ENCODE assay signal across 1 cellular context in the genomic region with DNA sequence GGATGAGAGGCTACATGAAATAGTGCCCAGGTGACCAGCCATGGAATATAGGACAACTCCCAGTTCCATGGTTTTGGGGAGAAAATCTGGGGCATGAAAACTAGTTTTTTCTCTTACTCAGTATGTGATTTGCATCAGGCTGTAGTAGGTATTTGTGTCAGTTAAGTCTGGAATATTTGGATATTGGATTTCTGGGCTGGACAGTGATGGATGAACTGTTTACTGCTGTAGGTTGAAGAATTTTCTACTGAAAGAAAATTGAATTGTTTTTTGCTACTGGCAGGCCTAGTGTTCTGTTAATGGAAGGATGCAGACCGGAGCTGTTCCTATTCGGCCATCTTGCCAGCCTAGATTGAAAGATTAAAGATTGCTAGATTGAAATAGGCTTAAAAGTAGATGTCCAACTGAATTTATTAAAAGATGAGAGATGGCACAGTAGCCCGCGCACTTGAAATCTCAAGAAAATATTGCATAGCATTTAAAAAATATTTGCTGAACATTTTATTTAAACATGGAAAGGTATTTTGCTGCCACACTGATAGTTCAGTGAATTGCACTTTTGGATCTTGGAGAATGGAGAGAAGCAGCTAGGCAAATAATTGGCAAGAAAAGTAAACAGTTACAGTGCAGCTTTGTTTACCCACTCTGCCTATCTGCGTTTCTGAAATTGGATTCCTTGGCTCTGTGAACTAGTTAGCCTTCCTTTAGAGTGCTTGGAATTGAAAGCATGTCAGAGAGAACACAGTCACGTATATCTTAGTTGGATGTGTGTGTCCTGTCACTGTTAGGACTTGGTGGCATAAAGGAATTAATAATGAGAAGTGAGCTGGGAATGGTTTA.
TF ChIP-seq lines count a peak whose summit lies in the region.

No MANE protein-coding gene starts in this region.

TF ChIP-seq in HepG2, 621 proteins besides CTCF, POLR2A, EP300 and RAD21 (continued from another document and continues in another):
- TF ChIP-seq, protein P1, sequence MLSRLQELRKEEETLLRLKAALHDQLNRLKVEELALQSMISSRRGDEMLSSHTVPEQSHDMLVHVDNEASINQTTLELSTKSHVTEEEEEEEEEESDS (CRISPR knock-in tag; IDR thresholded peaks at IDR 0.05; ENCODE audit: borderline replicate concordance): peak; percentile 83; the same call in 1 of the 2 replicates
- peak; percentile 90 for TF ChIP-seq MED1 (CRISPR knock-in tag; IDR thresholded peaks at IDR 0.05)
- TF ChIP-seq, protein P2, sequence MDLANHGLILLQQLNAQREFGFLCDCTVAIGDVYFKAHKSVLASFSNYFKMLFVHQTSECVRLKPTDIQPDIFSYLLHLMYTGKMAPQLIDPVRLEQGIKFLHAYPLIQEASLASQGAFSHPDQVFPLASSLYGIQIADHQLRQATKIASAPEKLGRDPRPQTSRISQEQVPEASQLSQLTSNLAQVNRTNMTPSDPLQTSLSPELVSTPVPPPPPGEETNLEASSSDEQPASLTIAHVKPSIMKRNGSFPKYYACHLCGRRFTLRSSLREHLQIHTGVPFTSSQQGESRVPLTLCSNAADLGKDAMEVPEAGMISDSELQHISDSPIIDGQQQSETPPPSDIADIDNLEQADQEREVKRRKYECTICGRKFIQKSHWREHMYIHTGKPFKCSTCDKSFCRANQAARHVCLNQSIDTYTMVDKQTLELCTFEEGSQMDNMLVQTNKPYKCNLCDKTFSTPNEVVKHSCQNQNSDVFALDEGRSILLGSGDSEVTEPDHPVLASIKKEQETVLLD (CRISPR knock-in tag; IDR thresholded peaks at IDR 0.05; ENCODE audit: low read depth): no peak
- peak; percentile 34; the same call in 1 of the 2 replicates for TF ChIP-seq SMC3 (IDR thresholded peaks at IDR 0.05; ENCODE audit: low read length)
- peak; percentile 96 for TF ChIP-seq KDM6A (CRISPR knock-in tag; IDR thresholded peaks at IDR 0.05; ENCODE audit: low read depth)
- TF ChIP-seq, protein P3, sequence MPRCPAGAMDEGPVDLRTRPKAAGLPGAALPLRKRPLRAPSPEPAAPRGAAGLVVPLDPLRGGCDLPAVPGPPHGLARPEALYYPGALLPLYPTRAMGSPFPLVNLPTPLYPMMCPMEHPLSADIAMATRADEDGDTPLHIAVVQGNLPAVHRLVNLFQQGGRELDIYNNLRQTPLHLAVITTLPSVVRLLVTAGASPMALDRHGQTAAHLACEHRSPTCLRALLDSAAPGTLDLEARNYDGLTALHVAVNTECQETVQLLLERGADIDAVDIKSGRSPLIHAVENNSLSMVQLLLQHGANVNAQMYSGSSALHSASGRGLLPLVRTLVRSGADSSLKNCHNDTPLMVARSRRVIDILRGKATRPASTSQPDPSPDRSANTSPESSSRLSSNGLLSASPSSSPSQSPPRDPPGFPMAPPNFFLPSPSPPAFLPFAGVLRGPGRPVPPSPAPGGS (CRISPR knock-in tag; IDR thresholded peaks at IDR 0.05): no peak
- peak; percentile 81; the same call in 1 of the 2 replicates for TF ChIP-seq GATA4 (IDR thresholded peaks at IDR 0.05; ENCODE audit: borderline replicate concordance, low read depth)
- no peak for TF ChIP-seq SYNCRIP (IDR thresholded peaks at IDR 0.05; ENCODE audit: insufficient read depth, low read depth, low read length)
- no peak for TF ChIP-seq RBM39 (IDR thresholded peaks at IDR 0.05; ENCODE audit: low read depth, low read length, poor library complexity, severe bottlenecking)
- TF ChIP-seq, protein P4, sequence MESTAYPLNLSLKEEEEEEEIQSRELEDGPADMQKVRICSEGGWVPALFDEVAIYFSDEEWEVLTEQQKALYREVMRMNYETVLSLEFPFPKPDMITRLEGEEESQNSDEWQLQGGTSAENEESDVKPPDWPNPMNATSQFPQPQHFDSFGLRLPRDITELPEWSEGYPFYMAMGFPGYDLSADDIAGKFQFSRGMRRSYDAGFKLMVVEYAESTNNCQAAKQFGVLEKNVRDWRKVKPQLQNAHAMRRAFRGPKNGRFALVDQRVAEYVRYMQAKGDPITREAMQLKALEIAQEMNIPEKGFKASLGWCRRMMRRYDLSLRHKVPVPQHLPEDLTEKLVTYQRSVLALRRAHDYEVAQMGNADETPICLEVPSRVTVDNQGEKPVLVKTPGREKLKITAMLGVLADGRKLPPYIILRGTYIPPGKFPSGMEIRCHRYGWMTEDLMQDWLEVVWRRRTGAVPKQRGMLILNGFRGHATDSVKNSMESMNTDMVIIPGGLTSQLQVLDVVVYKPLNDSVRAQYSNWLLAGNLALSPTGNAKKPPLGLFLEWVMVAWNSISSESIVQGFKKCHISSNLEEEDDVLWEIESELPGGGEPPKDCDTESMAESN (CRISPR knock-in tag; conservative IDR thresholded peaks at IDR 0.05): peak; percentile 68; the same call in 1 of the 2 replicates
- TF ChIP-seq, protein P5, sequence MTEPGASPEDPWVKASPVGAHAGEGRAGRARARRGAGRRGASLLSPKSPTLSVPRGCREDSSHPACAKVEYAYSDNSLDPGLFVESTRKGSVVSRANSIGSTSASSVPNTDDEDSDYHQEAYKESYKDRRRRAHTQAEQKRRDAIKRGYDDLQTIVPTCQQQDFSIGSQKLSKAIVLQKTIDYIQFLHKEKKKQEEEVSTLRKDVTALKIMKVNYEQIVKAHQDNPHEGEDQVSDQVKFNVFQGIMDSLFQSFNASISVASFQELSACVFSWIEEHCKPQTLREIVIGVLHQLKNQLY (CRISPR knock-in tag; IDR thresholded peaks at IDR 0.05): peak; percentile 67; the same call in 1 of the 2 replicates
- peak; percentile 93; the same call in 1 of the 2 replicates for TF ChIP-seq SSRP1 (CRISPR knock-in tag; IDR thresholded peaks at IDR 0.05)
- no peak for TF ChIP-seq MTF1 (CRISPR knock-in tag; IDR thresholded peaks at IDR 0.05)
- no peak for TF ChIP-seq ZNF841 (CRISPR knock-in tag; IDR thresholded peaks at IDR 0.05; ENCODE audit: borderline replicate concordance)
- peak; percentile 98 for TF ChIP-seq DPF2 (CRISPR knock-in tag; IDR thresholded peaks at IDR 0.05; ENCODE audit: borderline replicate concordance, low read depth)
- peak; percentile 83 for TF ChIP-seq SMYD3 (CRISPR knock-in tag; IDR thresholded peaks at IDR 0.05)
- no peak for TF ChIP-seq SUZ12 (IDR thresholded peaks at IDR 0.05; ENCODE audit: low read depth, low read length)
- peak; percentile 84; the same call in 1 of the 2 replicates for TF ChIP-seq ZNF205 (CRISPR knock-in tag; IDR thresholded peaks at IDR 0.05)
- no peak for TF ChIP-seq BORCS8-MEF2B (CRISPR knock-in tag; IDR thresholded peaks at IDR 0.05)
- TF ChIP-seq ZNF260 (CRISPR knock-in tag; IDR thresholded peaks at IDR 0.05; ENCODE audit: borderline replicate concordance, low read depth): no peak
- TF ChIP-seq, protein P6, sequence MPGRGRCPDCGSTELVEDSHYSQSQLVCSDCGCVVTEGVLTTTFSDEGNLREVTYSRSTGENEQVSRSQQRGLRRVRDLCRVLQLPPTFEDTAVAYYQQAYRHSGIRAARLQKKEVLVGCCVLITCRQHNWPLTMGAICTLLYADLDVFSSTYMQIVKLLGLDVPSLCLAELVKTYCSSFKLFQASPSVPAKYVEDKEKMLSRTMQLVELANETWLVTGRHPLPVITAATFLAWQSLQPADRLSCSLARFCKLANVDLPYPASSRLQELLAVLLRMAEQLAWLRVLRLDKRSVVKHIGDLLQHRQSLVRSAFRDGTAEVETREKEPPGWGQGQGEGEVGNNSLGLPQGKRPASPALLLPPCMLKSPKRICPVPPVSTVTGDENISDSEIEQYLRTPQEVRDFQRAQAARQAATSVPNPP (CRISPR knock-in tag; IDR thresholded peaks at IDR 0.05): peak; percentile 86
- TF ChIP-seq BCL6 (CRISPR knock-in tag; IDR thresholded peaks at IDR 0.05): peak; percentile 88
- TF ChIP-seq SKI (IDR thresholded peaks at IDR 0.05; ENCODE audit: partially characterized antibody): peak; percentile 55
- peak; percentile 92; the same call in 1 of the 2 replicates for TF ChIP-seq PITX1 (CRISPR knock-in tag; IDR thresholded peaks at IDR 0.05)
- peak; percentile 53; the same call in 1 of the 2 replicates for TF ChIP-seq ZFP90 (CRISPR knock-in tag; IDR thresholded peaks at IDR 0.05; ENCODE audit: borderline replicate concordance)
- TF ChIP-seq, protein P7, sequence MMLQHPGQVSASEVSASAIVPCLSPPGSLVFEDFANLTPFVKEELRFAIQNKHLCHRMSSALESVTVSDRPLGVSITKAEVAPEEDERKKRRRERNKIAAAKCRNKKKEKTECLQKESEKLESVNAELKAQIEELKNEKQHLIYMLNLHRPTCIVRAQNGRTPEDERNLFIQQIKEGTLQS (CRISPR knock-in tag; IDR thresholded peaks at IDR 0.05): no peak; the same call in 1 of the 2 replicates
- TF ChIP-seq ZBTB42 (CRISPR knock-in tag; IDR thresholded peaks at IDR 0.05): no peak
- TF ChIP-seq ZFY (CRISPR knock-in tag; IDR thresholded peaks at IDR 0.05): peak; percentile 1; the same call in 1 of the 2 replicates
- TF ChIP-seq TSC22D2 (CRISPR knock-in tag; IDR thresholded peaks at IDR 0.05; ENCODE audit: borderline replicate concordance): peak; percentile 76; the same call in 1 of the 2 replicates
- TF ChIP-seq ZNF432 (CRISPR knock-in tag; IDR thresholded peaks at IDR 0.05; ENCODE audit: borderline replicate concordance): no peak
- TF ChIP-seq ZNF235 (CRISPR knock-in tag; IDR thresholded peaks at IDR 0.05; ENCODE audit: borderline replicate concordance): no peak
- TF ChIP-seq, protein P8, sequence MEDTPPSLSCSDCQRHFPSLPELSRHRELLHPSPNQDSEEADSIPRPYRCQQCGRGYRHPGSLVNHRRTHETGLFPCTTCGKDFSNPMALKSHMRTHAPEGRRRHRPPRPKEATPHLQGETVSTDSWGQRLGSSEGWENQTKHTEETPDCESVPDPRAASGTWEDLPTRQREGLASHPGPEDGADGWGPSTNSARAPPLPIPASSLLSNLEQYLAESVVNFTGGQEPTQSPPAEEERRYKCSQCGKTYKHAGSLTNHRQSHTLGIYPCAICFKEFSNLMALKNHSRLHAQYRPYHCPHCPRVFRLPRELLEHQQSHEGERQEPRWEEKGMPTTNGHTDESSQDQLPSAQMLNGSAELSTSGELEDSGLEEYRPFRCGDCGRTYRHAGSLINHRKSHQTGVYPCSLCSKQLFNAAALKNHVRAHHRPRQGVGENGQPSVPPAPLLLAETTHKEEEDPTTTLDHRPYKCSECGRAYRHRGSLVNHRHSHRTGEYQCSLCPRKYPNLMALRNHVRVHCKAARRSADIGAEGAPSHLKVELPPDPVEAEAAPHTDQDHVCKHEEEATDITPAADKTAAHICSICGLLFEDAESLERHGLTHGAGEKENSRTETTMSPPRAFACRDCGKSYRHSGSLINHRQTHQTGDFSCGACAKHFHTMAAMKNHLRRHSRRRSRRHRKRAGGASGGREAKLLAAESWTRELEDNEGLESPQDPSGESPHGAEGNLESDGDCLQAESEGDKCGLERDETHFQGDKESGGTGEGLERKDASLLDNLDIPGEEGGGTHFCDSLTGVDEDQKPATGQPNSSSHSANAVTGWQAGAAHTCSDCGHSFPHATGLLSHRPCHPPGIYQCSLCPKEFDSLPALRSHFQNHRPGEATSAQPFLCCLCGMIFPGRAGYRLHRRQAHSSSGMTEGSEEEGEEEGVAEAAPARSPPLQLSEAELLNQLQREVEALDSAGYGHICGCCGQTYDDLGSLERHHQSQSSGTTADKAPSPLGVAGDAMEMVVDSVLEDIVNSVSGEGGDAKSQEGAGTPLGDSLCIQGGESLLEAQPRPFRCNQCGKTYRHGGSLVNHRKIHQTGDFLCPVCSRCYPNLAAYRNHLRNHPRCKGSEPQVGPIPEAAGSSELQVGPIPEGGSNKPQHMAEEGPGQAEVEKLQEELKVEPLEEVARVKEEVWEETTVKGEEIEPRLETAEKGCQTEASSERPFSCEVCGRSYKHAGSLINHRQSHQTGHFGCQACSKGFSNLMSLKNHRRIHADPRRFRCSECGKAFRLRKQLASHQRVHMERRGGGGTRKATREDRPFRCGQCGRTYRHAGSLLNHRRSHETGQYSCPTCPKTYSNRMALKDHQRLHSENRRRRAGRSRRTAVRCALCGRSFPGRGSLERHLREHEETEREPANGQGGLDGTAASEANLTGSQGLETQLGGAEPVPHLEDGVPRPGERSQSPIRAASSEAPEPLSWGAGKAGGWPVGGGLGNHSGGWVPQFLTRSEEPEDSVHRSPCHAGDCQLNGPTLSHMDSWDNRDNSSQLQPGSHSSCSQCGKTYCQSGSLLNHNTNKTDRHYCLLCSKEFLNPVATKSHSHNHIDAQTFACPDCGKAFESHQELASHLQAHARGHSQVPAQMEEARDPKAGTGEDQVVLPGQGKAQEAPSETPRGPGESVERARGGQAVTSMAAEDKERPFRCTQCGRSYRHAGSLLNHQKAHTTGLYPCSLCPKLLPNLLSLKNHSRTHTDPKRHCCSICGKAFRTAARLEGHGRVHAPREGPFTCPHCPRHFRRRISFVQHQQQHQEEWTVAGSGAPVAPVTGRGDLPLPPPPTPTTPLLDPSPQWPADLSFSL (CRISPR knock-in tag; IDR thresholded peaks at IDR 0.05): peak; percentile 65; the same call in 1 of the 2 replicates
- peak; percentile 82 for TF ChIP-seq PPARG (CRISPR knock-in tag; conservative IDR thresholded peaks at IDR 0.05)
- TF ChIP-seq, protein P9, sequence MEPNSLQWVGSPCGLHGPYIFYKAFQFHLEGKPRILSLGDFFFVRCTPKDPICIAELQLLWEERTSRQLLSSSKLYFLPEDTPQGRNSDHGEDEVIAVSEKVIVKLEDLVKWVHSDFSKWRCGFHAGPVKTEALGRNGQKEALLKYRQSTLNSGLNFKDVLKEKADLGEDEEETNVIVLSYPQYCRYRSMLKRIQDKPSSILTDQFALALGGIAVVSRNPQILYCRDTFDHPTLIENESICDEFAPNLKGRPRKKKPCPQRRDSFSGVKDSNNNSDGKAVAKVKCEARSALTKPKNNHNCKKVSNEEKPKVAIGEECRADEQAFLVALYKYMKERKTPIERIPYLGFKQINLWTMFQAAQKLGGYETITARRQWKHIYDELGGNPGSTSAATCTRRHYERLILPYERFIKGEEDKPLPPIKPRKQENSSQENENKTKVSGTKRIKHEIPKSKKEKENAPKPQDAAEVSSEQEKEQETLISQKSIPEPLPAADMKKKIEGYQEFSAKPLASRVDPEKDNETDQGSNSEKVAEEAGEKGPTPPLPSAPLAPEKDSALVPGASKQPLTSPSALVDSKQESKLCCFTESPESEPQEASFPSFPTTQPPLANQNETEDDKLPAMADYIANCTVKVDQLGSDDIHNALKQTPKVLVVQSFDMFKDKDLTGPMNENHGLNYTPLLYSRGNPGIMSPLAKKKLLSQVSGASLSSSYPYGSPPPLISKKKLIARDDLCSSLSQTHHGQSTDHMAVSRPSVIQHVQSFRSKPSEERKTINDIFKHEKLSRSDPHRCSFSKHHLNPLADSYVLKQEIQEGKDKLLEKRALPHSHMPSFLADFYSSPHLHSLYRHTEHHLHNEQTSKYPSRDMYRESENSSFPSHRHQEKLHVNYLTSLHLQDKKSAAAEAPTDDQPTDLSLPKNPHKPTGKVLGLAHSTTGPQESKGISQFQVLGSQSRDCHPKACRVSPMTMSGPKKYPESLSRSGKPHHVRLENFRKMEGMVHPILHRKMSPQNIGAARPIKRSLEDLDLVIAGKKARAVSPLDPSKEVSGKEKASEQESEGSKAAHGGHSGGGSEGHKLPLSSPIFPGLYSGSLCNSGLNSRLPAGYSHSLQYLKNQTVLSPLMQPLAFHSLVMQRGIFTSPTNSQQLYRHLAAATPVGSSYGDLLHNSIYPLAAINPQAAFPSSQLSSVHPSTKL (CRISPR knock-in tag; IDR thresholded peaks at IDR 0.05): peak; percentile 100
- TF ChIP-seq YEATS2 (CRISPR knock-in tag; IDR thresholded peaks at IDR 0.05; ENCODE audit: borderline replicate concordance): peak; percentile 75; the same call in 1 of the 2 replicates
- TF ChIP-seq HMGA1 (CRISPR knock-in tag; conservative IDR thresholded peaks at IDR 0.05): no peak
- no peak for TF ChIP-seq ZNF17 (CRISPR knock-in tag; IDR thresholded peaks at IDR 0.05)
- no peak for TF ChIP-seq ATRX (CRISPR knock-in tag; IDR thresholded peaks at IDR 0.05; ENCODE audit: borderline replicate concordance)
